In genomic region chr14:29709490-29709889, GRCh38 we compare ENCODE assay signal across 1 cellular context.
TF ChIP-seq lines count a peak whose summit lies in the region.

No MANE protein-coding gene starts in this region.

TF ChIP-seq in GM23338, 12 proteins besides CTCF, POLR2A, EP300 and RAD21 (continued from another document):
- TF ChIP-seq ETS1 (IDR thresholded peaks at IDR 0.05) = no peak
- TF ChIP-seq POLR2AphosphoS5 (IDR thresholded peaks at IDR 0.05; ENCODE audit: low read depth) = no peak
- TF ChIP-seq JUNB (IDR thresholded peaks at IDR 0.05; ENCODE audit: unreplicated experiment) = no peak
- TF ChIP-seq EZH2 (IDR thresholded peaks at IDR 0.05; ENCODE audit: low read depth, unreplicated experiment) = no peak
- no peak for TF ChIP-seq ZNF114 (CRISPR knock-in tag; IDR thresholded peaks at IDR 0.05)
- no peak for TF ChIP-seq CREB1 (CRISPR knock-in tag; IDR thresholded peaks at IDR 0.05; ENCODE audit: low read depth)
- TF ChIP-seq EZH2phosphoT487 (IDR thresholded peaks at IDR 0.05; ENCODE audit: unreplicated experiment) = no peak
TF ChIP-seq in GM23338: peak in this region for 0.
